Comparison of ENCODE assay signal across 9 cellular contexts in genomic region chr1:209783338-209783737, GRCh38. TPM values are rescaled to one million over a fixed set of nuclear protein-coding genes. Genes with fewer than 3 reads are reported as not detected.
DNase-seq lines count a peak whose midpoint lies in the region; ATAC-seq, FAIRE-seq and TF ChIP-seq lines count a peak whose summit lies in the region.
"Had no signal": no experiment of that assay in that cellular context is flagged by ENCODE, and none has a peak within 500 bp of the region (broad histone marks: within the 10 kb centered on the region; RNA-seq: fewer than 3 reads in every experiment).

No MANE protein-coding gene starts in this region.

- 91% methylated on average over 4 of the region's 4 CpGs for WGBS in A549 (ENCODE audit: missing lambda C conversion rate)

- H3K27me3 ChIP-seq in GM06990 (replicated peaks; ENCODE audit: control insufficient read depth, insufficient read depth, low read length), result no peaks in the 10 kb centered on the region

- H3K4me3 Mint-ChIP-seq in activated T-helper 1 cell treated with anti-CD3 and anti-CD28 coated beads, Interleukin-12 subunit alpha, Interleukin-12 subunit beta, Interleukin-2, Interleukin-4 antibody, amounts not matched to agents 30 ng/mL and 10 ng/mL and 1 ng/mL, durations not matched to agents 14 hours and 24 hours and 36 hours, result peak overlapping the region; percentile 90

- no peak for TF ChIP-seq EP300 in A549 (IDR thresholded peaks at IDR 0.05)

- H3K4me3 ChIP-seq in A549, result peak overlapping the region; percentile 82
- peak overlapping the region; percentile 75 for H3K4me3 ChIP-seq in GM06990 (replicated peaks; ENCODE audit: low read depth, low read length)

- H3K27ac ChIP-seq in A549, result peak overlapping the region in 1 of 2 experiments; percentile 86; a peak in 2 of 6 replicates

- FAIRE-seq in A549 (lab: Jason Lieb, UNC), result no peak
- FAIRE-seq: small intestine had no signal

- H3K36me3 ChIP-seq in GM06990 (ENCODE audit: control insufficient read depth, insufficient read depth, low read length), result peaks cover 12% of the 10 kb centered on the region

- DNase-seq in A549 (ENCODE audit: low read depth in 1 of 2, low spot score in 1 of 2), result no peak
- DNase-seq in GM06990 (ENCODE audit: extremely low read depth, insufficient read length), result no peak
- DNase-seq in activated T-helper 1 cell treated with anti-CD3 and anti-CD28 coated beads, Interleukin-12 subunit alpha, Interleukin-12 subunit beta, Interleukin-2, Interleukin-4 antibody, amounts not matched to agents 30 ng/mL and 10 ng/mL and 1 ng/mL, durations not matched to agents 14 hours and 24 hours and 36 hours (ENCODE audit: low spot score), result no peak
- peak; percentile 10 for DNase-seq in kidney tubule cell (ENCODE audit: low spot score)
- DNase-seq in GM03348 (ENCODE audit: low spot score), result no peak
- no peak for DNase-seq in activated effector memory CD4-positive, alpha-beta T cell treated with anti-CD3 and anti-CD28 coated beads, Interleukin-2, amount 50 U/mL, for 16 hours
- DNase-seq: small intestine had no signal

- no peak for TF ChIP-seq RAD21 in A549 (conservative IDR thresholded peaks at IDR 0.05 in 1 of 2, IDR thresholded peaks at IDR 0.05 in 1 of 2)

- H3K27me3 Mint-ChIP-seq in activated T-helper 1 cell treated with anti-CD3 and anti-CD28 coated beads, Interleukin-12 subunit alpha, Interleukin-12 subunit beta, Interleukin-2, Interleukin-4 antibody, amounts not matched to agents 30 ng/mL and 10 ng/mL and 1 ng/mL, durations not matched to agents 14 hours and 24 hours and 36 hours (ENCODE audit: insufficient read depth), result no peaks in the 10 kb centered on the region

- peak overlapping the region; percentile 90 for H3K4me2 ChIP-seq in A549

- H3K4me1 ChIP-seq in A549, result peaks cover 6% of the 10 kb centered on the region; the same call in 1 of the 3 replicates

- TF ChIP-seq POLR2A in A549 (IDR thresholded peaks at IDR 0.05; ENCODE audit: low read length), result no peak

- no peak for ATAC-seq in A549
- no peak for ATAC-seq in HG03565 (IDR thresholded peaks at IDR 0.05; ENCODE audit: unreplicated experiment)
- ATAC-seq in HG03108 (IDR thresholded peaks at IDR 0.05; ENCODE audit: unreplicated experiment), result no peak

- peak overlapping the region; percentile 96 for H3K27ac Mint-ChIP-seq in activated T-helper 1 cell treated with anti-CD3 and anti-CD28 coated beads, Interleukin-12 subunit alpha, Interleukin-12 subunit beta, Interleukin-2, Interleukin-4 antibody, amounts not matched to agents 30 ng/mL and 10 ng/mL and 1 ng/mL, durations not matched to agents 14 hours and 24 hours and 36 hours

- intact Hi-C loops in activated T-helper 1 cell treated with anti-CD3 and anti-CD28 coated beads, Interleukin-12 subunit alpha, Interleukin-12 subunit beta, Interleukin-2, Interleukin-4 antibody, amounts not matched to agents 30 ng/mL and 10 ng/mL and 1 ng/mL, durations not matched to agents 14 hours and 24 hours and 36 hours (cut with micrococcal nuclease), result no loop called here

- TF ChIP-seq CTCF in A549 (IDR thresholded peaks at IDR 0.05) (no peak), GM06990 (IDR thresholded peaks at IDR 0.05; ENCODE audit: insufficient read depth, low read length, poor library complexity, severe bottlenecking) (no peak)

- H3K9me3 ChIP-seq in A549, result peaks cover 12% of the 10 kb centered on the region

- POLR2A ChIA-PET in A549 (lab: Yijun Ruan, JAX), result no interaction called here

- H3K36me3 Mint-ChIP-seq in activated T-helper 1 cell treated with anti-CD3 and anti-CD28 coated beads, Interleukin-12 subunit alpha, Interleukin-12 subunit beta, Interleukin-2, Interleukin-4 antibody, amounts not matched to agents 30 ng/mL and 10 ng/mL and 1 ng/mL, durations not matched to agents 14 hours and 24 hours and 36 hours (ENCODE audit: low read depth), result peaks cover 36% of the 10 kb centered on the region

- peaks cover 75% of the 10 kb centered on the region for H3K4me1 Mint-ChIP-seq in activated T-helper 1 cell treated with anti-CD3 and anti-CD28 coated beads, Interleukin-12 subunit alpha, Interleukin-12 subunit beta, Interleukin-2, Interleukin-4 antibody, amounts not matched to agents 30 ng/mL and 10 ng/mL and 1 ng/mL, durations not matched to agents 14 hours and 24 hours and 36 hours (ENCODE audit: low read depth)

- CTCF ChIA-PET in A549 (lab: Yijun Ruan, JAX), result interaction anchor here (1.4 to 2.0 kb wide), 3 partner anchors 35 to 40 kb away, joined by 4 to 5 read pairs (median 5); no protein-coding TSS in a partner anchor

- no peaks in the 10 kb centered on the region for H3K9me3 Mint-ChIP-seq in activated T-helper 1 cell treated with anti-CD3 and anti-CD28 coated beads, Interleukin-12 subunit alpha, Interleukin-12 subunit beta, Interleukin-2, Interleukin-4 antibody, amounts not matched to agents 30 ng/mL and 10 ng/mL and 1 ng/mL, durations not matched to agents 14 hours and 24 hours and 36 hours

TF ChIP-seq in A549, 52 proteins besides CTCF, POLR2A, EP300 and RAD21:
- TF ChIP-seq BHLHE40 (IDR thresholded peaks at IDR 0.05; ENCODE audit: low read depth, low read length) (no peak), BCL3 (IDR thresholded peaks at IDR 0.05) (no peak), HOXA7 (CRISPR knock-in tag; IDR thresholded peaks at IDR 0.05) (no peak), MAFK (IDR thresholded peaks at IDR 0.05; ENCODE audit: partially characterized antibody) (no peak), E2F6 (IDR thresholded peaks at IDR 0.05; ENCODE audit: borderline replicate concordance, low read depth) (no peak), JUNB (IDR thresholded peaks at IDR 0.05) (no peak), RNF2 (IDR thresholded peaks at IDR 0.05; ENCODE audit: borderline replicate concordance, low read depth) (no peak), RFX5 (IDR thresholded peaks at IDR 0.05) (no peak), CHD2 (IDR thresholded peaks at IDR 0.05; ENCODE audit: low read length, partially characterized antibody) (no peak)
TF ChIP-seq in A549: peak in this region for 0.

RNA-seq across cellular contexts. Expression of gene C1orf74, which starts 1.0 kb away (rescaled TPM):
- 3.3 TPM in 2 replicates for polyA plus RNA-seq in A549 (2011; rRNA removed)
- polyA plus RNA-seq in A549 (2012; cell fraction: cytosol; rRNA removed), result 0.59 and 0.74 TPM in 2 replicates
- 0.61 and 0.75 TPM in 2 replicates for polyA plus RNA-seq in A549 (2012; cell fraction: nucleus; rRNA removed)
- 2.0 to 2.4 TPM (median 2.4 TPM) in 3 replicates for polyA plus RNA-seq in A549 (2017; fragmentation: RNase III; extraction: RNeasy Plus Mini Kit Qiagen cat#74134 plus additional on column Dnase treatment)
- polyA minus RNA-seq in A549 (2011; rRNA and poly(A)+ RNA removed), result 4.9 and 6.0 TPM in 2 replicates
- total RNA-seq in activated T-helper 1 cell treated with anti-CD3 and anti-CD28 coated beads, Interleukin-12 subunit alpha, Interleukin-12 subunit beta, Interleukin-2, Interleukin-4 antibody, amounts not matched to agents 30 ng/mL and 10 ng/mL and 1 ng/mL, durations not matched to agents 14 hours and 24 hours and 36 hours, result 2.9 and 3.2 TPM in 2 replicates

RNA-seq across cellular contexts. Expression of gene IRF6, which starts 22.6 kb away (rescaled TPM):
- polyA plus RNA-seq in A549 (2011; rRNA removed) (0.22 and 0.25 TPM in 2 replicates), A549 (2017; fragmentation: RNase III; extraction: RNeasy Plus Mini Kit Qiagen cat#74134 plus additional on column Dnase treatment) (0.03 to 0.08 TPM (median 0.05 TPM) in 3 replicates)
- polyA plus RNA-seq in A549 (2012; cell fraction: cytosol; rRNA removed), result 0.04 and 0.08 TPM in 2 replicates
- not detected in 2 replicates for polyA plus RNA-seq in A549 (2012; cell fraction: nucleus; rRNA removed)
- polyA minus RNA-seq in A549 (2011; rRNA and poly(A)+ RNA removed), result 0.25 and 0.83 TPM in 2 replicates
- total RNA-seq in activated T-helper 1 cell treated with anti-CD3 and anti-CD28 coated beads, Interleukin-12 subunit alpha, Interleukin-12 subunit beta, Interleukin-2, Interleukin-4 antibody, amounts not matched to agents 30 ng/mL and 10 ng/mL and 1 ng/mL, durations not matched to agents 14 hours and 24 hours and 36 hours, result 0.16 and 0.17 TPM in 2 replicates

RNA-seq across cellular contexts. Expression of gene TRAF3IP3, which starts 27.5 kb away (rescaled TPM):
- polyA plus RNA-seq in A549 (2011; rRNA removed), result not detected in 2 replicates
- not detected in 2 replicates for polyA plus RNA-seq in A549 (2012; cell fraction: cytosol; rRNA removed)
- polyA plus RNA-seq in A549 (2012; cell fraction: nucleus; rRNA removed), result not detected in 2 replicates
- not detected in 3 replicates for polyA plus RNA-seq in A549 (2017; fragmentation: RNase III; extraction: RNeasy Plus Mini Kit Qiagen cat#74134 plus additional on column Dnase treatment)
- polyA minus RNA-seq in A549 (2011; rRNA and poly(A)+ RNA removed), result not detected in 2 replicates
- total RNA-seq in activated T-helper 1 cell treated with anti-CD3 and anti-CD28 coated beads, Interleukin-12 subunit alpha, Interleukin-12 subunit beta, Interleukin-2, Interleukin-4 antibody, amounts not matched to agents 30 ng/mL and 10 ng/mL and 1 ng/mL, durations not matched to agents 14 hours and 24 hours and 36 hours, result 378 and 384 TPM in 2 replicates

RNA-seq across cellular contexts. Expression of gene UTP25, which starts 44.4 kb away (rescaled TPM):
- polyA plus RNA-seq in A549 (2011; rRNA removed) (16.5 and 16.7 TPM in 2 replicates), A549 (2017; fragmentation: RNase III; extraction: RNeasy Plus Mini Kit Qiagen cat#74134 plus additional on column Dnase treatment) (8.4 to 8.7 TPM (median 8.7 TPM) in 3 replicates)
- polyA plus RNA-seq in A549 (2012; cell fraction: cytosol; rRNA removed), result 4.2 and 4.9 TPM in 2 replicates
- polyA plus RNA-seq in A549 (2012; cell fraction: nucleus; rRNA removed), result 5.6 and 7.0 TPM in 2 replicates
- polyA minus RNA-seq in A549 (2011; rRNA and poly(A)+ RNA removed), result 18.0 and 18.3 TPM in 2 replicates
- total RNA-seq in activated T-helper 1 cell treated with anti-CD3 and anti-CD28 coated beads, Interleukin-12 subunit alpha, Interleukin-12 subunit beta, Interleukin-2, Interleukin-4 antibody, amounts not matched to agents 30 ng/mL and 10 ng/mL and 1 ng/mL, durations not matched to agents 14 hours and 24 hours and 36 hours, result 17.7 and 18.3 TPM in 2 replicates
